In the genomic region with DNA sequence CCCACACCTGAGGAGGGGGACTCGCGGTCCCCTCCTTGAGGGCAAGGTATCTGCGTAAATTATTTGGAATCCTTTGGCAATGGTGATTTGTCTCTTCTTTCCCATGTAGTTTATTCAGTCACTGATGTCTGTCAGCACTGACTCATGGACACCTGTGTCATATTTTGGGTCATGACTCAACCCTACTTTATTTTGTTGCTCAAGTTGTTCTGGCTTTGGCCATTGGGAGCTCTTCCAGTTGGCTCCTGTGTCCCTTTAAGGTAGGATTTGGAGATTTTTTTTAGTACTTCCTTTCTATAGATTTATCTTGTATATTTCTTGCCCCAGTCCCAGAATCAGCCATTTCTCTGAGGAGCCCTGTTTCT, we compare ENCODE assay signal across 19 cellular contexts. TPM values are rescaled to one million over a fixed set of nuclear protein-coding genes. Genes with fewer than 3 reads are reported as not detected.
A peak's percentile ranks its signal among the peaks of the same experiment; 100 is the strongest.
DNase-seq lines count a peak whose midpoint lies in the region; ATAC-seq, FAIRE-seq and TF ChIP-seq lines count a peak whose summit lies in the region.
"Had no signal": no experiment of that assay in that cellular context is flagged by ENCODE, and none has a peak within 500 bp of the region (broad histone marks: within the 10 kb centered on the region; RNA-seq: fewer than 3 reads in every experiment).

No MANE protein-coding gene starts in this region.

- TF ChIP-seq CTCF in PC-3 (conservative IDR thresholded peaks at IDR 0.05; ENCODE audit: low read depth, low read length), result no peak
- TF ChIP-seq CTCF in GM12878 (IDR thresholded peaks at IDR 0.05 in 2 of 3, conservative IDR thresholded peaks at IDR 0.05 in 1 of 3; ENCODE audit: control insufficient read depth in 2 of 3, extremely low read depth in 1 of 3, insufficient read depth in 1 of 3, low read depth in 3 of 3, low read length in 3 of 3), result no peak
- no peak for TF ChIP-seq CTCF in heart right ventricle (IDR thresholded peaks at IDR 0.05)
- no peak for TF ChIP-seq CTCF in gastrocnemius medialis (IDR thresholded peaks at IDR 0.05 in 4 of 5, conservative IDR thresholded peaks at IDR 0.05 in 1 of 5)

- no peaks in the 10 kb centered on the region for H3F3A ChIP-seq in PC-3 (ENCODE audit: low read length, unreplicated experiment)

- H3K4me1 ChIP-seq in PC-3 (ENCODE audit: insufficient read depth, low read length) (no peaks in the 10 kb centered on the region; the same call in 1 of the 2 replicates), GM12878 (ENCODE audit: control insufficient read depth, insufficient read depth, low read length) (no peaks in the 10 kb centered on the region), heart right ventricle (peaks cover 0 to 13% (median 0%) of the 10 kb centered on the region in 9 donors), gastrocnemius medialis (no peaks in the 10 kb centered on the region)

- TF ChIP-seq RAD21 in GM12878 (IDR thresholded peaks at IDR 0.05; ENCODE audit: insufficient read depth, low read depth, low read length), result no peak

- H3K4me3 ChIP-seq in PC-3 (ENCODE audit: low read length) (no peak overlapping the region), GM12878 (no peak overlapping the region), heart right ventricle (no peak overlapping the region), gastrocnemius medialis (no peak overlapping the region)
- H3K4me3 ChIP-seq: PC-9 had no signal

- intact Hi-C loops in PC-3 (cut with micrococcal nuclease) (no loop called here), GM12878 (cut with micrococcal nuclease; ENCODE audit: unreplicated experiment) (no loop called here), heart right ventricle (cut with DNase I) (no loop called here), gastrocnemius medialis (cut with DNase I; ENCODE audit: low total_unique reads) (no loop called here)

- no peak for TF ChIP-seq EP300 in GM12878 (IDR thresholded peaks at IDR 0.05; ENCODE audit: borderline replicate concordance in 1 of 2, control insufficient read depth in 1 of 2, low read depth in 2 of 2, low read length in 2 of 2)

- H3K27ac ChIP-seq in PC-3 (ENCODE audit: low read length), result no peak overlapping the region
- H3K27ac ChIP-seq in GM12878 (ENCODE audit: control insufficient read depth, insufficient read depth), result no peak overlapping the region
- no peak overlapping the region for H3K27ac ChIP-seq in heart right ventricle
- no peak overlapping the region for H3K27ac ChIP-seq in gastrocnemius medialis
- H3K27ac ChIP-seq: PC-9 had no signal

- DNase-seq in PC-3 (peak; percentile 78), GM12878 (ENCODE audit: low read depth, low spot score) (no peak), heart right ventricle (no peak), gastrocnemius medialis (peak in 1 of 2 donors; percentile 21), pons (ENCODE audit: low spot score) (no peak)
- DNase-seq: COR-L47, MV-4-11, NCI-H1417, NCI-H2029, NCI-H2171 treated with DMSO at 0.1 percent for 48 hours, NCI-H446 treated with DMSO at 0.1 percent for 48 hours, PC-9, SHP77, SK-N-SH had no signal

- POLR2A ChIA-PET in PC-3 (lab: Charles Lee; ENCODE audit: unreplicated experiment), result no interaction called here
- POLR2A ChIA-PET in GM12878 (lab: Charles Lee), result no interaction called here

- H3K9ac ChIP-seq in PC-3 (ENCODE audit: low read length) (no peak overlapping the region), GM12878 (ENCODE audit: control insufficient read depth, insufficient read depth, low read length) (no peak overlapping the region)
- H3K9ac ChIP-seq: SK-N-SH had no signal

- no peak for FAIRE-seq in GM12878 (lab: Jason Lieb, UNC)
- FAIRE-seq: GM19239, H54 had no signal

- in situ Hi-C loops in GM12878 (cut with MboI), result no loop called here
- in situ Hi-C loops in gastrocnemius medialis (cut with MboI; ENCODE audit: low sequenced_read_pairs in 4 of 4), result no loop called here

- no peaks in the 10 kb centered on the region for H3K9me2 ChIP-seq in PC-3 (replicated peaks; ENCODE audit: low read length)
- H3K9me2 ChIP-seq: SK-N-SH had no signal

- TF ChIP-seq POLR2A in GM12878 (IDR thresholded peaks at IDR 0.05; ENCODE audit: low read depth, low read length) (no peak), gastrocnemius medialis (IDR thresholded peaks at IDR 0.05) (no peak)

- ATAC-seq in PC-3, result peak; percentile 38; the same call in 1 of the 2 replicates
- no peak for ATAC-seq in GM12878
- peak in 7 of 8 donors; percentile 20 to 93 (median 86) for ATAC-seq in heart right ventricle
- ATAC-seq in gastrocnemius medialis, result peak; percentile 85 to 98
- ATAC-seq in HG02759 (IDR thresholded peaks at IDR 0.05; ENCODE audit: unreplicated experiment), result no peak
- no peak for ATAC-seq in HG03520 (IDR thresholded peaks at IDR 0.05; ENCODE audit: unreplicated experiment)

- H3K4me2 ChIP-seq in PC-3 (ENCODE audit: low read length), result no peak overlapping the region
- H3K4me2 ChIP-seq in GM12878 (ENCODE audit: control insufficient read depth, insufficient read depth), result no peak overlapping the region
- H3K4me2 ChIP-seq: PC-9, SK-N-SH had no signal

- CTCF ChIA-PET in PC-3 (lab: Charles Lee) (no interaction called here), GM12878 (lab: Yijun Ruan, JAX) (no interaction called here)

- SMC1A ChIA-PET in GM12878 (lab: Charles Lee; ENCODE audit: uncharacterized antibody, unreplicated experiment), result no interaction called here

- RAD21 ChIA-PET in GM12878 (lab: Charles Lee; ENCODE audit: unreplicated experiment), result no interaction called here

- H3K36me3 ChIP-seq in PC-3 (ENCODE audit: low read depth, low read length), result no peaks in the 10 kb centered on the region
- no peaks in the 10 kb centered on the region for H3K36me3 ChIP-seq in GM12878 (ENCODE audit: control insufficient read depth in 2 of 2, insufficient read depth in 2 of 2, low read length in 1 of 2)
- H3K36me3 ChIP-seq in heart right ventricle, result no peaks in the 10 kb centered on the region
- H3K36me3 ChIP-seq in gastrocnemius medialis, result no peaks in the 10 kb centered on the region

- H3K9me3 ChIP-seq in PC-3 (ENCODE audit: low read length) (no peaks in the 10 kb centered on the region), GM12878 (replicated peaks; ENCODE audit: control insufficient read depth, insufficient read depth, low read length) (no peaks in the 10 kb centered on the region; the same call in 1 of the 3 replicates), heart right ventricle (peaks cover 0 to 18% (median 5%) of the 10 kb centered on the region in 11 donors), gastrocnemius medialis (no peaks in the 10 kb centered on the region)
- H3K9me3 ChIP-seq: SK-N-SH had no signal

- no TSS peak for BruUV-seq in PC-3 (replicated peaks; lab: Mats Ljungman, UMichigan)
- BruUV-seq in GM12878 (replicated peaks; lab: Mats Ljungman, UMichigan), result no TSS peak

- H3K27me3 ChIP-seq in PC-3 (ENCODE audit: low read length) (peaks cover 57% of the 10 kb centered on the region), GM12878 (replicated peaks in 1 of 2; ENCODE audit: control insufficient read depth in 2 of 2, insufficient read depth in 2 of 2, low read length in 1 of 2) (0 out of 4 replicates have a peak, but pooled peaks cover 0 to 2% of the 10 kb centered on the region in 2 experiments), heart right ventricle (no peaks in the 10 kb centered on the region), gastrocnemius medialis (no peaks in the 10 kb centered on the region)

- H3K79me2 ChIP-seq in PC-3 (ENCODE audit: low read length) (no peaks in the 10 kb centered on the region), GM12878 (ENCODE audit: control insufficient read depth, insufficient read depth, low read length) (no peaks in the 10 kb centered on the region)

- H4K20me1 ChIP-seq in PC-3 (ENCODE audit: low read length), result no peaks in the 10 kb centered on the region
- no peaks in the 10 kb centered on the region for H4K20me1 ChIP-seq in GM12878 (ENCODE audit: control insufficient read depth, insufficient read depth)

- 11% methylated on average over 3 of the region's 3 CpGs for WGBS in GM12878 (ENCODE audit: insufficient coverage, insufficient replicate concordance, low lambda C conversion rate, missing lambda C conversion rate)
- 75 to 83% methylated on average over 3 of the region's 3 CpGs for WGBS in heart right ventricle, 2 donors

- H2AFZ ChIP-seq in PC-3 (ENCODE audit: low read length) (no peak overlapping the region), GM12878 (ENCODE audit: control insufficient read depth, low read depth, low read length) (no peak overlapping the region)
- H2AFZ ChIP-seq: PC-9 had no signal

TF ChIP-seq in GM12878, 131 proteins besides CTCF, POLR2A, EP300 and RAD21:
- TF ChIP-seq, protein P1, sequence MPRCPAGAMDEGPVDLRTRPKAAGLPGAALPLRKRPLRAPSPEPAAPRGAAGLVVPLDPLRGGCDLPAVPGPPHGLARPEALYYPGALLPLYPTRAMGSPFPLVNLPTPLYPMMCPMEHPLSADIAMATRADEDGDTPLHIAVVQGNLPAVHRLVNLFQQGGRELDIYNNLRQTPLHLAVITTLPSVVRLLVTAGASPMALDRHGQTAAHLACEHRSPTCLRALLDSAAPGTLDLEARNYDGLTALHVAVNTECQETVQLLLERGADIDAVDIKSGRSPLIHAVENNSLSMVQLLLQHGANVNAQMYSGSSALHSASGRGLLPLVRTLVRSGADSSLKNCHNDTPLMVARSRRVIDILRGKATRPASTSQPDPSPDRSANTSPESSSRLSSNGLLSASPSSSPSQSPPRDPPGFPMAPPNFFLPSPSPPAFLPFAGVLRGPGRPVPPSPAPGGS (IDR thresholded peaks at IDR 0.05; ENCODE audit: borderline replicate concordance, insufficient read depth, low read depth, low read length, poor library complexity, severe bottlenecking), result peak; percentile 47
- TF ChIP-seq TCF3 (IDR thresholded peaks at IDR 0.05; ENCODE audit: borderline replicate concordance, insufficient read depth, low read depth, low read length), result no peak

RNA-seq across cellular contexts. Expression of a gene that starts 47.4 kb away (rescaled TPM):
- total RNA-seq in PC-3 (2014; rRNA removed) (not detected in 2 replicates), GM12878 (2014; rRNA removed) (not detected in 2 replicates), GM12878 (2014; rRNA removed; fragmentation: Illumina TruSeq; extraction: Trizol) (not detected in 2 replicates), GM12878 (2021) (not detected in 2 replicates), heart right ventricle (100 to 1,000 TPM in 1 of 10 donors, 10 to 100 TPM in 9; 55.0 to 124 (median 75.1) TPM), gastrocnemius medialis (1 to 10 TPM in 1 of 4 donors, under 1 TPM in 3; 0.16 to 1.5 (median 0.25) TPM)
- not detected in 2 replicates for total RNA-seq in GM12878 (2013; cell fraction: nucleolus; rRNA removed)
- polyA plus RNA-seq in GM12878 (2011; ENCODE audit: low read depth), result not detected
- polyA plus RNA-seq in GM12878 (2011; rRNA removed) (not detected in 2 replicates), GM12878 (2014; fragmentation: Illumina TruSeq; extraction: Trizol) (not detected in 2 replicates), GM12878 (2014; fragmentation: Nextera tagmentation; extraction: Ambion mirVana) (not detected), GM12878 (2014; rRNA removed) (not detected in 2 replicates), GM12878 (2016; fragmentation: Nextera tagmentation; extraction: Ambion mirVana) (not detected), heart right ventricle (100 to 1,000 TPM in 1 of 2 donors, 10 to 100 TPM in 1; 13.8 to 139 TPM)
- not detected in 2 replicates for polyA plus RNA-seq in GM12878 (2011; cell fraction: cytosol; rRNA removed)
- not detected in 2 replicates for polyA plus RNA-seq in GM12878 (2011; cell fraction: nucleus; rRNA removed)
- not detected in 2 replicates for polyA plus RNA-seq in GM12878 (2012)
- polyA minus RNA-seq in GM12878 (2011; rRNA and poly(A)+ RNA removed), result not detected in 2 replicates
- not detected in 2 replicates for polyA minus RNA-seq in GM12878 (2011; cell fraction: cytosol; rRNA and poly(A)+ RNA removed)
- polyA minus RNA-seq in GM12878 (2011; cell fraction: nucleus; rRNA and poly(A)+ RNA removed), result not detected in 2 replicates
- total RNA-seq: Daoy, PC-9 had no signal
- polyA plus RNA-seq: SK-N-SH had no signal

Comparison
In these comparisons a context has a peak if more than half of its experiments do, and no peak if none do; other contexts are left out.
1. ATAC-seq: peak in PC-3 (single experiment), heart right ventricle (7 of 8) and gastrocnemius medialis (2 of 2); none in GM12878 (single experiment), HG02759 (single experiment) and HG03520 (single experiment).
2. RNA of a gene that starts 47.4 kb away (total RNA-seq): 55.0 to 124 TPM in heart right ventricle; 0.16 to 1.5 TPM in gastrocnemius medialis, not detected in PC-3 and not detected in GM12878; every median in the first group is over 10 times any median in the second.